ENCODE assay signal across 16 cellular contexts in the genomic region with DNA sequence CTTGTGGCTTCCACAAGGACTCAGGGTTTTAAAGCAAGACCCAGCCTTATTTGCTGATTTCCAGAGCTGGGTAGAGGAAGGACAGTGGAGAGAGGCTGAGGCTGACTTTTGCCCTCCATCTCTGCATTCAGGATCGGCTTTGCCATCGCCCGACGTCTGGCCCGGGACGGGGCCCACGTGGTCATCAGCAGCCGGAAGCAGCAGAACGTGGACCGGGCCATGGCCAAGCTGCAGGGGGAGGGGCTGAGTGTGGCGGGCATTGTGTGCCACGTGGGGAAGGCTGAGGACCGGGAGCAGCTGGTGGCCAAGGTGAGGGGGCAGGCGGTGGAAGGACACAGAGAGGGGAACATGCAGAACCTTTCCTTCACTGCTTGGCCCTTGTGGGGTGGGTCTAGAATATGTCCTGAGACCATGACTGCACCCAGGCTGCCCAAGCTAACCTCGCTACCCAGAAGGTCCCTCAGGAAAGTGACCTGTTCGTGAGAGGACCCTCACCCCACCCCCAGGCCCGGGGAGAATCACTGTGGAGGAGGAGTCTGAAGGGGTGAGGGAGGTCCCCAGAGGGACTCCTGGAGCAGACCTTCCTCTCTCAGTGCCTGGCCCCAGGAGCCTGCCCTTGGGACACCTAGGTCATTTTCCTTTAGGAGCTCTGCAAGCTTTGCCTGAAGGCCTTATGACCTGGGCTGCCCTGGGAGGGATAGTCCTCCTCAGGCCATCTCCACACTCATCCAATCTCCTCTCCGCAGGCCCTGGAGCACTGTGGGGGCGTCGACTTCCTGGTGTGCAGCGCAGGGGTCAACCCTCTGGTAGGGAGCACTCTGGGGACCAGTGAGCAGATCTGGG. TPM values are rescaled to one million over a fixed set of nuclear protein-coding genes. Genes with fewer than 3 reads are reported as not detected.
DNase-seq lines count a peak whose midpoint lies in the region; TF ChIP-seq lines count a peak whose summit lies in the region.
"Had no signal": no experiment of that assay in that cellular context is flagged by ENCODE, and none has a peak within 500 bp of the region (broad histone marks: within the 10 kb centered on the region; RNA-seq: fewer than 3 reads in every experiment).

No MANE protein-coding gene starts in this region.

- H3K36me3 ChIP-seq in hepatocyte (replicated peaks; ENCODE audit: insufficient read depth, low read depth) = no peaks in the 10 kb centered on the region
- H3K36me3 ChIP-seq in spleen = no peaks in the 10 kb centered on the region
- H3K36me3 ChIP-seq in MM.1S (replicated peaks; ENCODE audit: insufficient read depth, low read length) = no peaks in the 10 kb centered on the region
- no peaks in the 10 kb centered on the region for H3K36me3 ChIP-seq in HAP-1 (replicated peaks)

- in situ Hi-C loops in HAP-1 (cut with MboI; ENCODE audit: low sequenced_read_pairs) = no loop called here

- H2AFZ ChIP-seq in hepatocyte (no peak overlapping the region), MM.1S (ENCODE audit: low read length) (no peak overlapping the region)

- H3K27ac ChIP-seq in C4-2B (peak overlapping the region; percentile 40; the same call in 1 of the 2 replicates), VCaP (peak overlapping the region; percentile 89), hepatocyte (peak overlapping the region; percentile 69), spleen (peak overlapping the region; percentile 50 to 89 (median 80)), MM.1S (ENCODE audit: low read length) (no peak overlapping the region)

- H3K27me3 ChIP-seq in hepatocyte = no peaks in the 10 kb centered on the region
- H3K27me3 ChIP-seq in spleen (replicated peaks in 1 of 7) = no peaks in the 10 kb centered on the region
- no peaks in the 10 kb centered on the region for H3K27me3 ChIP-seq in MM.1S (replicated peaks; ENCODE audit: insufficient read depth, low read length)
- no peaks in the 10 kb centered on the region for H3K27me3 ChIP-seq in HAP-1 (ENCODE audit: low read depth)

- no peak overlapping the region for H3K9ac ChIP-seq in MM.1S (ENCODE audit: low read length)

- no peak for TF ChIP-seq POLR2A in spleen (IDR thresholded peaks at IDR 0.05)

- intact Hi-C loops in spleen (cut with DNase I; ENCODE audit: low total_unique reads) = no loop called here

- H3K4me1 ChIP-seq in hepatocyte (ENCODE audit: insufficient read depth) (peaks cover 6% of the 10 kb centered on the region), spleen (peaks cover 14 to 40% (median 26%) of the 10 kb centered on the region in 6 donors), MM.1S (ENCODE audit: low read length) (no peaks in the 10 kb centered on the region), HAP-1 (no peaks in the 10 kb centered on the region)
- H3K4me1 ChIP-seq: Caco-2 had no signal

- H4K20me1 ChIP-seq in hepatocyte (ENCODE audit: insufficient read depth, poor library complexity, severe bottlenecking) (no peaks in the 10 kb centered on the region), MM.1S (ENCODE audit: insufficient read depth, low read length) (no peaks in the 10 kb centered on the region)

- H3K9me3 ChIP-seq in hepatocyte (ENCODE audit: low read depth) = no peaks in the 10 kb centered on the region
- H3K9me3 ChIP-seq in spleen = peaks cover 0 to 12% (median 4%) of the 10 kb centered on the region in 8 donors
- no peaks in the 10 kb centered on the region for H3K9me3 ChIP-seq in MM.1S (replicated peaks; ENCODE audit: insufficient read depth, low read length)
- H3K9me3 ChIP-seq in HAP-1 = no peaks in the 10 kb centered on the region; the same call in 1 of the 2 replicates
- H3K9me3 ChIP-seq: Caco-2 had no signal

- no peaks in the 10 kb centered on the region for H3K79me2 ChIP-seq in hepatocyte
- H3K79me2 ChIP-seq in MM.1S (ENCODE audit: low read length) = no peaks in the 10 kb centered on the region

- TF ChIP-seq CTCF in C4-2B (conservative IDR thresholded peaks at IDR 0.05) (no peak), VCaP (conservative IDR thresholded peaks at IDR 0.05) (no peak), hepatocyte (IDR thresholded peaks at IDR 0.05; ENCODE audit: poor library complexity) (no peak), spleen (IDR thresholded peaks at IDR 0.05 in 8 of 11, conservative IDR thresholded peaks at IDR 0.05 in 3 of 11) (no peak), MM.1S (IDR thresholded peaks at IDR 0.05; ENCODE audit: low read length) (no peak)

- no peak for DNase-seq in hepatocyte (ENCODE audit: low spot score)
- no peak for DNase-seq in spleen
- no peak for DNase-seq in MM.1S
- DNase-seq in NCI-H82 (lab: John Stamatoyannopoulos, UW) = no peak
- DNase-seq in HAP-1 (ENCODE audit: low spot score in 2 of 2) = no peak
- DNase-seq in UCSD-AML1 (lab: John Stamatoyannopoulos, UW; ENCODE audit: unreplicated experiment) = no peak
- DNase-seq: Caco-2, MV-4-11, NCI-H1417 treated with DMSO at 0.1 percent for 48 hours, NCI-H2029 treated with DMSO at 0.1 percent for 48 hours, NCI-H510A, SHP77 treated with DMSO at 0.1 percent for 48 hours had no signal

- no peaks in the 10 kb centered on the region for H3F3A ChIP-seq in MM.1S (ENCODE audit: insufficient read depth, low read length)

- H3K4me2 ChIP-seq in hepatocyte = no peak overlapping the region
- H3K4me2 ChIP-seq in MM.1S (ENCODE audit: low read depth, low read length) = no peak overlapping the region
- H3K4me2 ChIP-seq: GM23338 had no signal

- H3K4me3 ChIP-seq in hepatocyte (no peak overlapping the region), spleen (no peak overlapping the region), MM.1S (ENCODE audit: low read length) (no peak overlapping the region), HAP-1 (no peak overlapping the region)
- H3K4me3 ChIP-seq: GM23338 had no signal

- H3K9me2 ChIP-seq in hepatocyte (replicated peaks; ENCODE audit: insufficient read depth) = no peaks in the 10 kb centered on the region
- no peaks in the 10 kb centered on the region for H3K9me2 ChIP-seq in MM.1S (replicated peaks; ENCODE audit: insufficient read depth, low read length)

- WGBS in hepatocyte (ENCODE audit: low lambda C conversion rate, missing lambda C conversion rate) = 90% methylated on average over 21 of the region's 21 CpGs
- WGBS in spleen, 5 donors = 69 to 84% (median 76%) methylated on average over 18 to 21 of the region's 21 CpGs

RNA-seq across cellular contexts. Expression of gene DHRS2, which starts 3.1 kb away (rescaled TPM):
- total RNA-seq in hepatocyte = 10.4 and 13.2 TPM in 2 replicates
- 14.2 and 15.1 TPM in 2 replicates for polyA plus RNA-seq in hepatocyte
- 10 to 100 TPM in 6 of 7 donors, 1 to 10 TPM in 1; 3.3 to 30.6 (median 14.5) TPM for total RNA-seq in spleen
- 10 to 100 TPM in 2 of 3 donors, 1 to 10 TPM in 1; 8.3 to 17.1 (median 13.7) TPM for polyA plus RNA-seq in spleen
- polyA plus RNA-seq: IgD-negative memory B cell had no signal
